18 cellular contexts compared by ENCODE assay signal in genomic region chr2:6791682-6792081, GRCh38.
DNase-seq lines count a peak whose midpoint lies in the region; ATAC-seq and TF ChIP-seq lines count a peak whose summit lies in the region.
"Had no signal": no experiment of that assay in that cellular context is flagged by ENCODE, and none has a peak within 500 bp of the region (broad histone marks: within the 10 kb centered on the region; RNA-seq: fewer than 3 reads in every experiment).

No MANE protein-coding gene starts in this region.

- H3K4me2 ChIP-seq in DOHH2 (ENCODE audit: low read length) (no peak overlapping the region), PC-3 (ENCODE audit: low read length) (no peak overlapping the region)
- H3K4me2 ChIP-seq: KMS-11 had no signal

- ATAC-seq in PC-3 (no peak; the same call in 1 of the 2 replicates), GM18498 (IDR thresholded peaks at IDR 0.05; ENCODE audit: unreplicated experiment) (no peak)
- ATAC-seq: T-cell had no signal

- H3K4me3 ChIP-seq in DOHH2 (ENCODE audit: low read length) (no peak overlapping the region), PC-3 (ENCODE audit: low read length) (no peak overlapping the region)
- H3K4me3 ChIP-seq: sigmoid colon, transverse colon had no signal

- DNase-seq in H4 (ENCODE audit: low spot score) (peak; percentile 4), PC-3 (no peak), iPS-NIHi11 (ENCODE audit: low spot score) (peak; percentile 49), NCI-H345 treated with DMSO at 0.1 percent for 48 hours (lab: John Stamatoyannopoulos, UW; ENCODE audit: unreplicated experiment) (no peak), AG08395 (ENCODE audit: low spot score) (no peak), NCI-H345 (lab: John Stamatoyannopoulos, UW) (no peak)
- DNase-seq: activated T-cell treated with anti-CD3 and anti-CD28 coated beads for 4 hours; C1 segment of cervical spinal cord; foreskin fibroblast; mammary epithelial cell; NCI-H2081; sigmoid colon; stimulated activated CD4-positive, alpha-beta T cell treated with anti-CD3 and anti-CD28 coated beads, Interleukin-4, amount 100 ng/mL, for 4 hours; T-cell; transverse colon had no signal

- H3K27me3 ChIP-seq in DOHH2 (ENCODE audit: control insufficient read depth, low read length) (no peaks in the 10 kb centered on the region), PC-3 (ENCODE audit: low read length) (peaks cover 55% of the 10 kb centered on the region)
- H3K27me3 ChIP-seq: sigmoid colon, transverse colon had no signal

- H3K9me3 ChIP-seq in DOHH2 (ENCODE audit: control insufficient read depth, insufficient read depth, low read length) (peaks cover 5% of the 10 kb centered on the region; the same call in 1 of the 2 replicates), PC-3 (ENCODE audit: low read length) (no peaks in the 10 kb centered on the region)
- H3K9me3 ChIP-seq: sigmoid colon, transverse colon had no signal

- H3K9ac ChIP-seq in PC-3 (ENCODE audit: low read length): no peak overlapping the region
- H3K9ac ChIP-seq: KMS-11 had no signal

- no peaks in the 10 kb centered on the region for H3K79me2 ChIP-seq in DOHH2 (ENCODE audit: control insufficient read depth, low read length)
- H3K79me2 ChIP-seq in PC-3 (ENCODE audit: low read length): no peaks in the 10 kb centered on the region

- H2AFZ ChIP-seq in PC-3 (ENCODE audit: low read length): no peak overlapping the region

- H3F3A ChIP-seq in DOHH2 (ENCODE audit: control insufficient read depth, insufficient read depth) (no peaks in the 10 kb centered on the region), PC-3 (ENCODE audit: low read length, unreplicated experiment) (no peaks in the 10 kb centered on the region)

- no TSS peak for BruUV-seq in PC-3 (replicated peaks; lab: Mats Ljungman, UMichigan)

- H3K9me2 ChIP-seq in DOHH2 (replicated peaks; ENCODE audit: control insufficient read depth, low read length) (no peaks in the 10 kb centered on the region), PC-3 (replicated peaks; ENCODE audit: low read length) (no peaks in the 10 kb centered on the region)

- H3K27ac ChIP-seq in DOHH2 (ENCODE audit: low read depth, low read length): no peak overlapping the region
- no peak overlapping the region for H3K27ac ChIP-seq in PC-3 (ENCODE audit: low read length)
- H3K27ac ChIP-seq: KMS-11, sigmoid colon, transverse colon had no signal

- H3K36me3 ChIP-seq in DOHH2 (ENCODE audit: control insufficient read depth, low read length) (no peaks in the 10 kb centered on the region), PC-3 (ENCODE audit: low read depth, low read length) (no peaks in the 10 kb centered on the region)
- H3K36me3 ChIP-seq: sigmoid colon, transverse colon had no signal

- H4K20me1 ChIP-seq in DOHH2 (ENCODE audit: control insufficient read depth, insufficient read depth, low read depth, low read length) (no peaks in the 10 kb centered on the region), PC-3 (ENCODE audit: low read length) (no peaks in the 10 kb centered on the region)

- intact Hi-C loops in PC-3 (cut with micrococcal nuclease): no loop called here

- CTCF ChIA-PET in PC-3 (lab: Charles Lee): no interaction called here

- POLR2A ChIA-PET in PC-3 (lab: Charles Lee; ENCODE audit: unreplicated experiment): no interaction called here

- peaks cover 69% of the 10 kb centered on the region for H3K4me1 ChIP-seq in DOHH2 (ENCODE audit: control insufficient read depth, low read length)
- no peaks in the 10 kb centered on the region for H3K4me1 ChIP-seq in PC-3 (ENCODE audit: insufficient read depth, low read length)
- H3K4me1 ChIP-seq: transverse colon had no signal

- TF ChIP-seq CTCF in DOHH2 (IDR thresholded peaks at IDR 0.05; ENCODE audit: low read depth, low read length, poor library complexity, severe bottlenecking) (peak; percentile 49), PC-3 (conservative IDR thresholded peaks at IDR 0.05; ENCODE audit: low read depth, low read length) (peak; percentile 26)

Comparison
In these comparisons a context has a peak if more than half of its experiments do, and no peak if none do; other contexts are left out.
1. DNase-seq: peak in H4 (single experiment) and iPS-NIHi11 (single experiment); none in PC-3 (single experiment), NCI-H345 treated with DMSO at 0.1 percent for 48 hours (single experiment), AG08395 (single experiment) and NCI-H345 (single experiment).